In the genomic region with DNA sequence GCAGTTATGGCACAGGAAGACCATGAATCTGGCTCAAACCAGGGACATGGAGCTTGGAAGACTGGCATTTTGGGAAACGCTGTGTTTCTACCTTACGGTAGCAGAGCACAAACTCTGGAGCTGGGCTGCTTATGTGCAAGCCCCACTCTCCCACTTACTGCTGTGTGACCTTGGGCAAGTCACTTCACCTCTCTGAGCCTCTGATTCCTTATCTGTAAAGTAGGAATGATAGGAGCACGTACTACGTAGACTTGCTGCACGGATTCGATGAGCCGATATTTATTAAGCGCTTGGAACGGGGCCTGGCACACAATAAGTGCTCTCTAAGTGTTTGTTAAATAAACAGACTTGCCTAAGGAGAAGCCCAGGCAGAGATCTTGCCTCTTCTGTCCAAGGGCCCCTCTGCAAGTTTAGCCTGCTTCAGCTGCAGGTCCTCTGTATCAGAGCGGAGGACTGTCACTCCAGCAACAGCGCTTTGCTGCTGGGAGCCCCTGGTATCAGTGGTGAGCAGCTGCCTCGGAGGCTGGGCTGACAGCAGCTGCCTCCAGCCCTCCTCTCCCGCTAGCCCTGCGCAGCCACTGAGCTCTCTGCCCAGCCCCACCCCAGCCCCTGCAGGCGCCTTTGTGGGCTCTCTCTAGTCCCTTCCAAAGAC, we compare ENCODE assay signal across 2 cellular contexts.
TF ChIP-seq lines count a peak whose summit lies in the region.

No MANE protein-coding gene starts in this region.

TF ChIP-seq in IMR-90, 13 proteins besides CTCF, POLR2A, EP300 and RAD21:
- TF ChIP-seq, protein P1, sequence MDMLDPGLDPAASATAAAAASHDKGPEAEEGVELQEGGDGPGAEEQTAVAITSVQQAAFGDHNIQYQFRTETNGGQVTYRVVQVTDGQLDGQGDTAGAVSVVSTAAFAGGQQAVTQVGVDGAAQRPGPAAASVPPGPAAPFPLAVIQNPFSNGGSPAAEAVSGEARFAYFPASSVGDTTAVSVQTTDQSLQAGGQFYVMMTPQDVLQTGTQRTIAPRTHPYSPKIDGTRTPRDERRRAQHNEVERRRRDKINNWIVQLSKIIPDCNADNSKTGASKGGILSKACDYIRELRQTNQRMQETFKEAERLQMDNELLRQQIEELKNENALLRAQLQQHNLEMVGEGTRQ (IDR thresholded peaks at IDR 0.05; ENCODE audit: low read depth, low read length): no peak
- TF ChIP-seq NFE2L2 (IDR thresholded peaks at IDR 0.05; ENCODE audit: low read depth, low read length) (no peak), MAZ (IDR thresholded peaks at IDR 0.05; ENCODE audit: borderline replicate concordance, low read depth, low read length) (no peak), RFX5 (IDR thresholded peaks at IDR 0.05; ENCODE audit: low read depth, low read length) (no peak), FOS (IDR thresholded peaks at IDR 0.05; ENCODE audit: low read depth, low read length) (no peak), MAFK (IDR thresholded peaks at IDR 0.05; ENCODE audit: low read depth, low read length) (no peak), CEBPB (IDR thresholded peaks at IDR 0.05; ENCODE audit: low read depth, low read length) (no peak), MXI1 (IDR thresholded peaks at IDR 0.05; ENCODE audit: borderline replicate concordance, low read depth, low read length) (no peak), CHD1 (IDR thresholded peaks at IDR 0.05; ENCODE audit: low read depth, low read length) (no peak), RCOR1 (IDR thresholded peaks at IDR 0.05; ENCODE audit: insufficient replicate concordance, low read length) (no peak), SMC3 (IDR thresholded peaks at IDR 0.05; ENCODE audit: low read depth, low read length) (no peak), BHLHE40 (IDR thresholded peaks at IDR 0.05; ENCODE audit: low read depth, low read length) (no peak)
- TF ChIP-seq, protein P2, sequence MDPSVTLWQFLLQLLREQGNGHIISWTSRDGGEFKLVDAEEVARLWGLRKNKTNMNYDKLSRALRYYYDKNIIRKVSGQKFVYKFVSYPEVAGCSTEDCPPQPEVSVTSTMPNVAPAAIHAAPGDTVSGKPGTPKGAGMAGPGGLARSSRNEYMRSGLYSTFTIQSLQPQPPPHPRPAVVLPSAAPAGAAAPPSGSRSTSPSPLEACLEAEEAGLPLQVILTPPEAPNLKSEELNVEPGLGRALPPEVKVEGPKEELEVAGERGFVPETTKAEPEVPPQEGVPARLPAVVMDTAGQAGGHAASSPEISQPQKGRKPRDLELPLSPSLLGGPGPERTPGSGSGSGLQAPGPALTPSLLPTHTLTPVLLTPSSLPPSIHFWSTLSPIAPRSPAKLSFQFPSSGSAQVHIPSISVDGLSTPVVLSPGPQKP (IDR thresholded peaks at IDR 0.05; ENCODE audit: borderline replicate concordance, low read depth, low read length): no peak

TF ChIP-seq in H1, 55 proteins besides CTCF, POLR2A, EP300 and RAD21:
- TF ChIP-seq KDM1A (IDR thresholded peaks at IDR 0.05; ENCODE audit: borderline replicate concordance, low read length): peak; percentile 74; the same call in 1 of the 2 replicates
- TF ChIP-seq TAF7 (optimal IDR thresholded peaks at IDR 0.05; ENCODE audit: borderline replicate concordance, low read depth, low read length): no peak
